ENCODE assay signal across 19 cellular contexts in genomic region chr10:10758306-10758705, GRCh38.
DNase-seq lines count a peak whose midpoint lies in the region; ATAC-seq and TF ChIP-seq lines count a peak whose summit lies in the region.
"Had no signal": no experiment of that assay in that cellular context is flagged by ENCODE, and none has a peak within 500 bp of the region (broad histone marks: within the 10 kb centered on the region; RNA-seq: fewer than 3 reads in every experiment).

No MANE protein-coding gene starts in this region.

- WGBS in endodermal cell (ENCODE audit: insufficient coverage in 1 of 2, insufficient read length in 1 of 2), 2 experiments = 87 to 91% methylated on average over 4 of the region's 4 CpGs

- H3K9me3 Mint-ChIP-seq in Calu3 (ENCODE audit: low read depth, unreplicated experiment) (peaks cover 13% of the 10 kb centered on the region), endodermal cell (no peaks in the 10 kb centered on the region)
- H3K9me3 Mint-ChIP-seq: CD8-positive, alpha-beta T cell; HFFc6 had no signal

- no peak overlapping the region for H3K4me3 ChIP-seq in left ventricle myocardium inferior
- H3K4me3 ChIP-seq in SJCRH30 = no peak overlapping the region
- no peak overlapping the region for H3K4me3 ChIP-seq in endodermal cell (ENCODE audit: low read length)
- H3K4me3 ChIP-seq: BLaER1 treated with 17β-estradiol and CSF1 and Interleukin-3, amounts not matched to agents 10 nM and 100 nM had no signal

- no peaks in the 10 kb centered on the region for H3K36me3 ChIP-seq in left ventricle myocardium inferior
- H3K36me3 ChIP-seq in SJCRH30 = no peaks in the 10 kb centered on the region
- no peaks in the 10 kb centered on the region for H3K36me3 ChIP-seq in endodermal cell (ENCODE audit: control insufficient read depth, insufficient read depth, low read length)
- H3K36me3 ChIP-seq: BLaER1 treated with 17β-estradiol and CSF1 and Interleukin-3, amounts not matched to agents 10 nM and 100 nM had no signal

- intact Hi-C loops in left ventricle myocardium inferior (cut with micrococcal nuclease) (no loop called here), Right ventricle myocardium inferior (cut with DNase I) (no loop called here), left ventricle myocardium superior (cut with micrococcal nuclease) (no loop called here), Calu3 (cut with micrococcal nuclease; ENCODE audit: unreplicated experiment) (no loop called here)

- H3K27me3 Mint-ChIP-seq in Calu3 (ENCODE audit: unreplicated experiment) (no peaks in the 10 kb centered on the region), endodermal cell (ENCODE audit: insufficient read depth) (no peaks in the 10 kb centered on the region)

- H3K27ac ChIP-seq in left ventricle myocardium inferior (replicated peaks) (no peak overlapping the region), SJCRH30 (no peak overlapping the region), endodermal cell (ENCODE audit: low read depth, low read length) (no peak overlapping the region)
- H3K27ac ChIP-seq: BLaER1 treated with 17β-estradiol and CSF1 and Interleukin-3, amounts not matched to agents 10 nM and 100 nM had no signal

- H3K27me3 ChIP-seq in left ventricle myocardium inferior (ENCODE audit: low read depth) (no peaks in the 10 kb centered on the region), SJCRH30 (no peaks in the 10 kb centered on the region), endodermal cell (ENCODE audit: control insufficient read depth, insufficient read depth, low read length, poor library complexity, severe bottlenecking) (no peaks in the 10 kb centered on the region)
- H3K27me3 ChIP-seq: BLaER1 treated with 17β-estradiol and CSF1 and Interleukin-3, amounts not matched to agents 10 nM and 100 nM had no signal

- no peak overlapping the region for H3K4me3 Mint-ChIP-seq in Calu3 (ENCODE audit: low read depth, unreplicated experiment)
- no peak overlapping the region for H3K4me3 Mint-ChIP-seq in endodermal cell
- H3K4me3 Mint-ChIP-seq: CD8-positive, alpha-beta T cell; HFFc6 had no signal

- H3K36me3 Mint-ChIP-seq in Calu3 (ENCODE audit: insufficient read depth, unreplicated experiment) (no peaks in the 10 kb centered on the region), endodermal cell (ENCODE audit: low read depth) (no peaks in the 10 kb centered on the region)
- H3K36me3 Mint-ChIP-seq: CD8-positive, alpha-beta T cell had no signal

- BruUV-seq in Calu3 (replicated peaks; lab: Mats Ljungman, UMichigan) = no TSS peak

- no peak overlapping the region for H3K9ac ChIP-seq in endodermal cell (ENCODE audit: extremely low read depth, low read length, poor library complexity, severe bottlenecking)
- H3K9ac ChIP-seq: BLaER1 treated with 17β-estradiol and CSF1 and Interleukin-3, amounts not matched to agents 10 nM and 100 nM had no signal

- H3K4me1 Mint-ChIP-seq in Calu3 (ENCODE audit: low read depth, unreplicated experiment) (no peaks in the 10 kb centered on the region), endodermal cell (no peaks in the 10 kb centered on the region)

- H3K9me3 ChIP-seq in left ventricle myocardium inferior (replicated peaks) (no peaks in the 10 kb centered on the region), SJCRH30 (replicated peaks) (no peaks in the 10 kb centered on the region), endodermal cell (ENCODE audit: control insufficient read depth, low read length) (no peaks in the 10 kb centered on the region)
- H3K9me3 ChIP-seq: BLaER1 treated with 17β-estradiol and CSF1 and Interleukin-3, amounts not matched to agents 10 nM and 100 nM had no signal

- DNase-seq in left ventricle myocardium inferior = peak; percentile 33
- no peak for DNase-seq in Right ventricle myocardium inferior (ENCODE audit: missing footprints)
- DNase-seq in SJCRH30 = peak; percentile 33 to 59
- DNase-seq in left ventricle myocardium superior = peak; percentile 38
- no peak for DNase-seq in pons (ENCODE audit: low spot score)
- DNase-seq in Calu3 = no peak
- no peak for DNase-seq in endodermal cell
- DNase-seq: CD8-positive, alpha-beta T cell; DMS79; HFFc6; KBM-7; NCI-H1417 treated with DMSO at 0.1 percent for 48 hours; NCI-H187 treated with DMSO at 0.1 percent for 48 hours; NCI-H2171; NCI-H510A treated with DMSO at 0.1 percent for 48 hours; PC-3; RPMI8226 had no signal

- CTCF ChIA-PET in Calu3 (lab: Charles Lee) = no interaction called here

- TF ChIP-seq CTCF in left ventricle myocardium inferior (IDR thresholded peaks at IDR 0.05; ENCODE audit: borderline replicate concordance) (no peak), Calu3 (IDR thresholded peaks at IDR 0.05; ENCODE audit: unreplicated experiment) (no peak), endodermal cell (conservative IDR thresholded peaks at IDR 0.05) (no peak)

- H3K27ac Mint-ChIP-seq in Calu3 (ENCODE audit: unreplicated experiment) = no peak overlapping the region
- no peak overlapping the region for H3K27ac Mint-ChIP-seq in endodermal cell
- H3K27ac Mint-ChIP-seq: CD8-positive, alpha-beta T cell; HFFc6 had no signal

- ATAC-seq in Right ventricle myocardium inferior (no peak), left ventricle myocardium superior (peak; percentile 37)
- ATAC-seq: CD8-positive, alpha-beta T cell; HepG2; PC-3 had no signal

- H3K4me1 ChIP-seq in left ventricle myocardium inferior (peaks cover 5% of the 10 kb centered on the region), SJCRH30 (0 out of 2 replicates have a peak, but pooled peaks cover 5% of the 10 kb centered on the region), endodermal cell (ENCODE audit: control insufficient read depth, insufficient read depth, low read length) (no peaks in the 10 kb centered on the region)
- H3K4me1 ChIP-seq: BLaER1 treated with 17β-estradiol and CSF1 and Interleukin-3, amounts not matched to agents 10 nM and 100 nM had no signal

Comparison
In these comparisons a context has a peak if more than half of its experiments do, and no peak if none do; other contexts are left out.
1. DNase-seq: peak in left ventricle myocardium inferior (single experiment), SJCRH30 (2 of 2) and left ventricle myocardium superior (single experiment); none in Right ventricle myocardium inferior (single experiment), pons (single experiment), Calu3 (single experiment) and endodermal cell (single experiment).